ENCODE assay signal across 1 cellular context in the genomic region with DNA sequence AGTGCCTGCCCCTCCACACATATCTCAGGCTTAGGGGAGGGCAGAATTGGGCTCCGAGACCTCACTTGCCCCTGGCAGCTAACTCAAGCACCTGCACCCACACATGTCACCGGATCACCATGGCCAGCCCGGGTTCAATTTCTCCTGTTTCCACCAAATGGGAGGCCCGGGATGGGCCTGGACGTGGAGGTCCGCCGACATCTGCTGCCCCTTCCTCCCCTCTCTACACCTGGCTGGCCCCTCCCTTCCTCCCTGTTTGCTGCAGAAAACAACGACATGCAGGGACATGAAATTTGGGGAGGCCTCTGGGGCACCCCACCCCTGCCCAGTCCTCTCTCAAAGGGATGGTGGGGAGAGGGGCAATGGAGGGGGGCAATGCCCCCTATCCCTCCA.
TF ChIP-seq lines count a peak whose summit lies in the region.

No MANE protein-coding gene starts in this region.

TF ChIP-seq in HEK293, 187 proteins besides CTCF, POLR2A, EP300 and RAD21 (continued from another document):
- TF ChIP-seq ZBTB11 (tag by site-specific recombination; conservative IDR thresholded peaks at IDR 0.05; ENCODE audit: low read depth), result 0 out of 2 replicates have a peak, but pooled peaks have one; percentile 10
TF ChIP-seq in HEK293: peak in this region for 3.
